ENCODE assay signal across 8 cellular contexts in the genomic region with DNA sequence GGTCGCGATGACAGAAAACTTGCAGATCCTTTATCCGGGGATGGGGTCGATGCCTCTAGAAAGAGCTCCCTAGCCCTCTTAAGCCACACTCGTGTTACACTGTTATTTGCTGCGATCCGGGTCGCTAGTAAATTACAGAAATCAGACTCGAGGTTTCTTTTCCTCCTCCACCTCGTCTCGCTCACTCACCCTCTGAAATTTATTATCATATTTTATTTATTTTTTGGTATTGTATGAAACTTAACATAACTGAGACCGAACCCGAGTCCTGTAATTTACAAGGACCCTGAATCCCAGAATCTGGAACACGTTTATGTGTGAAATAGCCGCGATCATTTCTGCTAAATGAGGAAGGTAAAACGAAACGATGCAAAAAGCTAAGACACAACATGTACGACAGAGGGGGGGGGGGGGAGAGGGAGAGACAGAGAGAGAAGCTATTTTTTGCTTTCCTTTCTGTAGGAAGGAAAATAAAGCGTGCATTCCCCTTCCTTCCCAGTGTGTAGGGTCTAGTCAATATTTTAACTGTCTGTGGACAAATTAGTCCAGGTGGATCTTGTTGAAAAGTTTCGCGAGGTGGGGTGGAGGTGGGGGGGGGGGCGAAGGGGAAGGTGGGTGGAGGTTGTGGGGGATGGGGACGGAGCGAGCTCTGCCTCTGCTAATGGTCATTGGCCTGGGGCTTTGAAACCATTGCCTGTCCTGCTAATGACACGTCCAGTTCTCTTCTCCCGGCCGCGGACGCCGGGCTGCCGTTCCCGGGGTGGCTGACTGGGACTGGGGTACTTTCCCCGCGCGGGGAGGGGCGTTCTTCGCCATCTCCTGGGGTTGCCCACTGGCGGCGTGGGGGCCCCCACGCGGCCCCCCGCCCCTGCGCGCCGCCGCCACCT. TPM values are rescaled to one million over a fixed set of nuclear protein-coding genes. Genes with fewer than 3 reads are reported as not detected.
DNase-seq lines count a peak whose midpoint lies in the region; ATAC-seq and TF ChIP-seq lines count a peak whose summit lies in the region.

No MANE protein-coding gene starts in this region.

- peak overlapping the region; percentile 94 for H3K4me3 Mint-ChIP-seq in activated CD4-positive, alpha-beta memory T cell treated with anti-CD3 and anti-CD28 coated beads for 36 hours

- H3K27me3 Mint-ChIP-seq in activated CD4-positive, alpha-beta memory T cell treated with anti-CD3 and anti-CD28 coated beads for 36 hours = no peaks in the 10 kb centered on the region

- WGBS in ectodermal cell, 2 experiments = 0 to 1% methylated on average over 43 of the region's 47 CpGs

- TF ChIP-seq CTCF in lower lobe of right lung (IDR thresholded peaks at IDR 0.05) = no peak

- no peaks in the 10 kb centered on the region for H3K9me3 Mint-ChIP-seq in activated CD4-positive, alpha-beta memory T cell treated with anti-CD3 and anti-CD28 coated beads for 36 hours

- H3K27me3 ChIP-seq in ectodermal cell (ENCODE audit: control insufficient read depth, insufficient read depth, low read length, poor library complexity, severe bottlenecking) (no peaks in the 10 kb centered on the region), lower lobe of right lung (ENCODE audit: low read depth) (no peaks in the 10 kb centered on the region)

- H3K4me1 ChIP-seq in ectodermal cell (ENCODE audit: control insufficient read depth, insufficient read depth, low read length) (peaks cover 6% of the 10 kb centered on the region), lower lobe of right lung (peaks cover 17% of the 10 kb centered on the region)

- peaks cover 31% of the 10 kb centered on the region for H3K4me1 Mint-ChIP-seq in activated CD4-positive, alpha-beta memory T cell treated with anti-CD3 and anti-CD28 coated beads for 36 hours (ENCODE audit: low read depth)

- ATAC-seq in lower lobe of right lung (peak; percentile 1 to 6), GM19023 (IDR thresholded peaks at IDR 0.05; ENCODE audit: unreplicated experiment) (no peak)

- POLR2A ChIA-PET in activated CD4-positive, alpha-beta memory T cell treated with anti-CD3 and anti-CD28 coated beads for 36 hours (lab: Charles Lee) = interaction anchor here (0.5 to 0.9 kb wide), 3 partner anchors 28 to 289 kb away, joined by 3 to 6 read pairs (median 3); no protein-coding TSS in a partner anchor

- DNase-seq in DMS 273 (lab: John Stamatoyannopoulos, UW; ENCODE audit: unreplicated experiment) (peak; percentile 79), DMS 273 treated with DMSO at 0.1 percent for 48 hours (lab: John Stamatoyannopoulos, UW) (no peak), NCI-H1105 (lab: John Stamatoyannopoulos, UW) (peak; percentile 16), lower lobe of right lung (peak; percentile 66)
- peak; percentile 57 for DNase-seq in activated CD4-positive, alpha-beta memory T cell treated with anti-CD3 and anti-CD28 coated beads for 36 hours
- DNase-seq in stimulated activated CD4-positive, alpha-beta T cell treated with anti-CD3 and anti-CD28 coated beads, TNF-alpha, amount 100 ng/mL, for 24 hours (ENCODE audit: low read depth in 3 of 3) = peak; percentile 9 to 32 (median 20)

- H3K4me3 ChIP-seq in ectodermal cell (ENCODE audit: insufficient read depth, low read depth, low read length) (peak overlapping the region; percentile 87), lower lobe of right lung (peak overlapping the region; percentile 91)

- peaks cover 9% of the 10 kb centered on the region for H3K36me3 Mint-ChIP-seq in activated CD4-positive, alpha-beta memory T cell treated with anti-CD3 and anti-CD28 coated beads for 36 hours

- H3K9me3 ChIP-seq in ectodermal cell (ENCODE audit: control insufficient read depth, low read length) (no peaks in the 10 kb centered on the region), lower lobe of right lung (no peaks in the 10 kb centered on the region)

- H3K36me3 ChIP-seq in ectodermal cell (ENCODE audit: control insufficient read depth, insufficient read depth, low read length) = peaks cover 4% of the 10 kb centered on the region
- no peaks in the 10 kb centered on the region for H3K36me3 ChIP-seq in lower lobe of right lung

- CTCF ChIA-PET in activated CD4-positive, alpha-beta memory T cell treated with anti-CD3 and anti-CD28 coated beads for 36 hours (lab: Charles Lee) = interaction anchor here (0.8 to 1.9 kb wide), 2 partner anchors 75 to 93 kb away, joined by 3 to 5 read pairs; no protein-coding TSS in a partner anchor

- peak overlapping the region; percentile 92 for H3K27ac Mint-ChIP-seq in activated CD4-positive, alpha-beta memory T cell treated with anti-CD3 and anti-CD28 coated beads for 36 hours

- intact Hi-C loops in activated CD4-positive, alpha-beta memory T cell treated with anti-CD3 and anti-CD28 coated beads for 36 hours (cut with micrococcal nuclease) = loop anchor here (2.0 to 5.0 kb wide), 4 partner anchors 18 to 1313 kb away; partner anchors contain the start of gene IFT57
- intact Hi-C loops in lower lobe of right lung (cut with DNase I) = no loop called here

- H3K27ac ChIP-seq in ectodermal cell (ENCODE audit: insufficient read depth, low read depth, low read length, poor library complexity, severe bottlenecking) (no peak overlapping the region), lower lobe of right lung (peak overlapping the region; percentile 92)

RNA-seq across cellular contexts. Expression of gene BBX, which starts 1.7 kb away (rescaled TPM):
- 10 to 100 TPM; 39.9 to 40.9 TPM for total RNA-seq in activated CD4-positive, alpha-beta memory T cell treated with anti-CD3 and anti-CD28 coated beads for 36 hours
- polyA plus RNA-seq in ectodermal cell (2013, experiment 1 of 4) = 47.0 TPM
- polyA plus RNA-seq in ectodermal cell (2013, experiment 2 of 4) = 40.4 TPM
- 33.6 TPM for polyA plus RNA-seq in ectodermal cell (2013, experiment 3 of 4)
- 40.8 TPM for polyA plus RNA-seq in ectodermal cell (2013, experiment 4 of 4)
- total RNA-seq in lower lobe of right lung = 58.3 TPM
